25 cellular contexts compared by ENCODE assay signal in the genomic region with DNA sequence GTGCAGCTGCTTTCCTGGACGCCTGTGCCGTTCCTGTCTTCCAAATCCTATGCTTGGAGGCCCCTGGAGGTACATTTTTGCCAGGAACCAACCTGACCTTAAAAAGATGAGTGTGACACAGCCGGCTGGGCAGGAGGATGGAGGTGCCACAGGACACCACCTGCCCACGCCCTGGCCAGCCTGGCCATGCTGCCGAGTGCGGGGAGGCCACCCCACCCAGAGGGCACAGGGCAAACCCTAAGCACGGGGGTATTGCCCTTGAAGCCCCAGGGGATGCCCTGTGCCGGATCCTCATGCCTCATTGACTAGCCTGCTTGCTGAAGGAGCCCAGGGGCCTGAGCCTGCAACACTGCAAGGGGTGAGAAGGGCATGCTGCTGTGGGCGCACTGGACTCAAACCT. TPM values are rescaled to one million over a fixed set of nuclear protein-coding genes. Genes with fewer than 3 reads are reported as not detected.
DNase-seq lines count a peak whose midpoint lies in the region; ATAC-seq, FAIRE-seq and TF ChIP-seq lines count a peak whose summit lies in the region.
"Had no signal": no experiment of that assay in that cellular context is flagged by ENCODE, and none has a peak within 500 bp of the region (broad histone marks: within the 10 kb centered on the region; RNA-seq: fewer than 3 reads in every experiment).

No MANE protein-coding gene starts in this region.

- WGBS in K562 (ENCODE audit: insufficient coverage, low coverage, missing lambda C conversion rate) = 89% methylated on average over 9 of the region's 9 CpGs

- TF ChIP-seq POLR2A in K562 (conservative IDR thresholded peaks at IDR 0.05) = no peak

- H3K27me3 Mint-ChIP-seq in activated naive CD4-positive, alpha-beta T cell treated with anti-CD3 and anti-CD28 coated beads, Interleukin-2, amount 10 ng/mL, durations not matched to agents 7 days and 5 days = no peaks in the 10 kb centered on the region
- H3K27me3 Mint-ChIP-seq: CD4-positive, alpha-beta T cell; CD8-positive, alpha-beta memory T cell had no signal

- H3K4me1 Mint-ChIP-seq in activated naive CD4-positive, alpha-beta T cell treated with anti-CD3 and anti-CD28 coated beads, Interleukin-2, amount 10 ng/mL, durations not matched to agents 7 days and 5 days = no peaks in the 10 kb centered on the region
- H3K4me1 Mint-ChIP-seq: CD14-positive monocyte; CD8-positive, alpha-beta memory T cell had no signal

- no peak for DNase-seq in activated naive CD4-positive, alpha-beta T cell treated with anti-CD3 and anti-CD28 coated beads, Interleukin-2, amount 50 U/mL, for 72 hours (ENCODE audit: low spot score in 2 of 2)
- DNase-seq in activated naive CD4-positive, alpha-beta T cell treated with anti-CD3 and anti-CD28 coated beads, Interleukin-2, amount 10 ng/mL, durations not matched to agents 7 days and 5 days = no peak
- DNase-seq in RWPE1 (ENCODE audit: low spot score) (no peak), K562 (ENCODE audit: extremely low read depth in 1 of 4, low spot score in 3 of 4) (no peak), T1000 (lab: John Stamatoyannopoulos, UW) (no peak)
- DNase-seq: 8988T; ACHN; AML-193; CD4-positive, alpha-beta T cell; CD8-positive, alpha-beta memory T cell; DMS 273 treated with DMSO at 0.1 percent for 48 hours; DMS79; EL; GDM1; H9 had no signal

- peak overlapping the region; percentile 37 to 60 for H3K27ac Mint-ChIP-seq in activated naive CD4-positive, alpha-beta T cell treated with anti-CD3 and anti-CD28 coated beads, Interleukin-2, amount 50 U/mL, for 72 hours
- no peak overlapping the region for H3K27ac Mint-ChIP-seq in activated naive CD4-positive, alpha-beta T cell treated with anti-CD3 and anti-CD28 coated beads, Interleukin-2, amount 10 ng/mL, durations not matched to agents 7 days and 5 days
- H3K27ac Mint-ChIP-seq: CD4-positive, alpha-beta T cell; CD8-positive, alpha-beta memory T cell; GM23338 had no signal

- H3K36me3 ChIP-seq in BLaER1 (peaks cover 66% of the 10 kb centered on the region), K562 (ENCODE audit: control insufficient read depth, insufficient read depth, low read length) (peaks cover 61% of the 10 kb centered on the region; the same call in 2 of the 3 replicates)

- peaks cover 3% of the 10 kb centered on the region for H3K9me1 ChIP-seq in K562 (ENCODE audit: control insufficient read depth, insufficient read depth, low read length)

- CTCF ChIA-PET in activated naive CD4-positive, alpha-beta T cell treated with anti-CD3 and anti-CD28 coated beads, Interleukin-2, amount 10 ng/mL, durations not matched to agents 7 days and 5 days (lab: Charles Lee) = interaction anchor here (1.0 to 7.0 kb wide), 3 partner anchors 61 to 101 kb away, joined by 3 to 63 read pairs (median 4); no protein-coding TSS in a partner anchor
- CTCF ChIA-PET in RWPE1 (lab: Yijun Ruan, JAX) = interaction anchor here (1.1 to 5.8 kb wide), 2 partner anchors 67 to 69 kb away, joined by 5 to 56 read pairs; no protein-coding TSS in a partner anchor
- CTCF ChIA-PET in K562 (lab: Yijun Ruan, JAX; ENCODE audit: low intra/inter-chr PET ratio) = interaction anchor here (1.0 kb wide), 1 partner anchor 97 kb away, joined by 3 read pairs; no protein-coding TSS in a partner anchor

- H3K4me1 ChIP-seq in BLaER1 (peaks cover 45% of the 10 kb centered on the region), K562 (replicated peaks in 1 of 2; ENCODE audit: control insufficient read depth in 2 of 2, insufficient read depth in 2 of 2, low read length in 2 of 2) (peaks cover 0 to 24% of the 10 kb centered on the region in 2 experiments; a peak in 2 of 5 replicates)
- H3K4me1 ChIP-seq: A549 had no signal

- BruUV-seq in K562 (replicated peaks; lab: Mats Ljungman, UMichigan) = TSS peak; percentile 31

- H3K4me3 Mint-ChIP-seq in activated naive CD4-positive, alpha-beta T cell treated with anti-CD3 and anti-CD28 coated beads, Interleukin-2, amount 10 ng/mL, durations not matched to agents 7 days and 5 days = no peak overlapping the region
- H3K4me3 Mint-ChIP-seq: CD14-positive monocyte; CD4-positive, alpha-beta T cell; CD8-positive, alpha-beta memory T cell; GM23338; H9 had no signal

- H3K27me3 ChIP-seq in BLaER1 = no peaks in the 10 kb centered on the region
- no peaks in the 10 kb centered on the region for H3K27me3 ChIP-seq in K562 (ENCODE audit: control insufficient read depth in 2 of 2, insufficient read depth in 2 of 2, low read length in 2 of 2)

- 0 out of 2 replicates have a peak overlapping the region, but pooled peaks have one; percentile 28 for H3K4me3 ChIP-seq in BLaER1
- H3K4me3 ChIP-seq in K562 = no peak overlapping the region
- H3K4me3 ChIP-seq: A549, GM12878, GM23338 had no signal

- H3K9me3 Mint-ChIP-seq in activated naive CD4-positive, alpha-beta T cell treated with anti-CD3 and anti-CD28 coated beads, Interleukin-2, amount 50 U/mL, for 72 hours = no peaks in the 10 kb centered on the region
- H3K9me3 Mint-ChIP-seq in activated naive CD4-positive, alpha-beta T cell treated with anti-CD3 and anti-CD28 coated beads, Interleukin-2, amount 10 ng/mL, durations not matched to agents 7 days and 5 days = no peaks in the 10 kb centered on the region
- H3K9me3 Mint-ChIP-seq: CD14-positive monocyte; CD4-positive, alpha-beta T cell; CD8-positive, alpha-beta memory T cell; GM23338; H9 had no signal

- in situ Hi-C loops in K562 (cut with MboI) = loop anchor here (5.0 kb wide), 1 partner anchor 71 kb away; no protein-coding TSS in a partner anchor

- H3K27ac ChIP-seq in BLaER1 (peak overlapping the region; percentile 2; the same call in 1 of the 2 replicates), RWPE1 (peak overlapping the region; percentile 91), K562 (ENCODE audit: extremely low read depth, low read depth, low read length) (no peak overlapping the region)
- H3K27ac ChIP-seq: A549 had no signal

- POLR2A ChIA-PET in RWPE1 (lab: Yijun Ruan, JAX; ENCODE audit: low non-redundant PET) (no interaction called here), K562 (lab: Yijun Ruan, JAX) (no interaction called here)

- no peaks in the 10 kb centered on the region for H3K79me2 ChIP-seq in K562 (ENCODE audit: control insufficient read depth, insufficient read depth, low read length)

- intact Hi-C loops in K562 (cut with micrococcal nuclease) = loop anchor here (5.0 kb wide), 2 partner anchors 84 to 99 kb away; no protein-coding TSS in a partner anchor

- H3K4me2 ChIP-seq in BLaER1 (peak overlapping the region; percentile 81), K562 (ENCODE audit: insufficient read depth, low read length) (no peak overlapping the region)
- H3K4me2 ChIP-seq: A549, GM23338 had no signal

- H3K9ac ChIP-seq in BLaER1 (peak overlapping the region; percentile 2; the same call in 1 of the 2 replicates), K562 (ENCODE audit: insufficient read depth in 1 of 2, low read depth in 2 of 2, low read length in 2 of 2) (no peak overlapping the region)

- TF ChIP-seq RAD21 in K562 (CRISPR knock-in tag; conservative IDR thresholded peaks at IDR 0.05 in 1 of 2, IDR thresholded peaks at IDR 0.05 in 1 of 2) = no peak

- TF ChIP-seq EP300 in K562 (IDR thresholded peaks at IDR 0.05; ENCODE audit: low read length) = no peak

- FAIRE-seq in K562 (lab: Jason Lieb, UNC) = no peak
- FAIRE-seq: A549, D721Med, GM12878, GM19239 had no signal

- no peak overlapping the region for H2AFZ ChIP-seq in K562 (ENCODE audit: low read depth, low read length)
- H2AFZ ChIP-seq: GM23338 had no signal

- TF ChIP-seq CTCF in RWPE1 (conservative IDR thresholded peaks at IDR 0.05; ENCODE audit: low read depth) (no peak), K562 (IDR thresholded peaks at IDR 0.05 in 2 of 3, conservative IDR thresholded peaks at IDR 0.05 in 1 of 3; ENCODE audit: insufficient read depth in 2 of 3, low read depth in 1 of 3, low read length in 3 of 3) (no peak)

- H3K9me3 ChIP-seq in BLaER1 (no peaks in the 10 kb centered on the region), K562 (replicated peaks; ENCODE audit: control insufficient read depth, insufficient read depth, low read depth, low read length) (no peaks in the 10 kb centered on the region)
- H3K9me3 ChIP-seq: A549 had no signal

- no peaks in the 10 kb centered on the region for H3K36me3 Mint-ChIP-seq in activated naive CD4-positive, alpha-beta T cell treated with anti-CD3 and anti-CD28 coated beads, Interleukin-2, amount 50 U/mL, for 72 hours
- H3K36me3 Mint-ChIP-seq in activated naive CD4-positive, alpha-beta T cell treated with anti-CD3 and anti-CD28 coated beads, Interleukin-2, amount 10 ng/mL, durations not matched to agents 7 days and 5 days = peaks cover 19% of the 10 kb centered on the region

- ATAC-seq in activated naive CD4-positive, alpha-beta T cell treated with anti-CD3 and anti-CD28 coated beads, Interleukin-2, amount 50 U/mL, for 72 hours = no peak
- ATAC-seq in K562 = no peak
- ATAC-seq in HG02852 (IDR thresholded peaks at IDR 0.05; ENCODE audit: unreplicated experiment) = no peak
- no peak for ATAC-seq in GM21576 (IDR thresholded peaks at IDR 0.05; ENCODE audit: unreplicated experiment)
- ATAC-seq: A549, GM23338, HCT116 had no signal

- H4K20me1 ChIP-seq in BLaER1 = peaks cover 83% of the 10 kb centered on the region
- no peaks in the 10 kb centered on the region; the same call in 1 of the 2 replicates for H4K20me1 ChIP-seq in K562 (replicated peaks; ENCODE audit: control insufficient read depth, insufficient read depth, low read length)

RNA-seq across cellular contexts. Expression of a gene that starts 20.1 kb away (rescaled TPM):
- total RNA-seq in activated naive CD4-positive, alpha-beta T cell treated with anti-CD3 and anti-CD28 coated beads, Interleukin-2, amount 50 U/mL, for 72 hours = under 1 TPM in 1 of 2 donors, not detected in 1; 0.12 TPM
- total RNA-seq in K562 (2011; cell fraction: chromatin; rRNA removed; ENCODE audit: low replicate concordance) = 54.4 and 166 TPM in 2 replicates
- 200 and 208 TPM in 2 replicates for total RNA-seq in K562 (2011; cell fraction: nucleolus; rRNA removed)
- total RNA-seq in K562 (2011; cell fraction: nucleoplasm; rRNA removed) = 76.8 and 80.7 TPM in 2 replicates
- total RNA-seq in K562 (2014; rRNA removed) (39.9 and 43.8 TPM in 2 replicates), K562 (2014; rRNA removed; fragmentation: Illumina TruSeq; extraction: Trizol) (6.3 and 6.5 TPM in 2 replicates), K562 (2015; rRNA removed; fragmentation: Illumina TruSeq; extraction: Trizol) (12.7 and 14.1 TPM in 2 replicates), K562 (2021) (47.8 and 60.4 TPM in 2 replicates)
- polyA plus RNA-seq in K562 (2011; rRNA removed) (20.4 and 21.7 TPM in 2 replicates), K562 (2014; fragmentation: Illumina TruSeq; extraction: Trizol) (8.4 and 22.9 TPM in 2 replicates), K562 (2014; fragmentation: Nextera tagmentation; extraction: Ambion mirVana) (1 to 10 TPM; 1.2 to 1.7 TPM), K562 (2014; rRNA removed) (48.9 and 51.5 TPM in 2 replicates)
- polyA plus RNA-seq in K562 (2011; cell fraction: cytosol; rRNA removed) = 18.7 and 54.2 TPM in 2 replicates
- 176 and 334 TPM in 2 replicates for polyA plus RNA-seq in K562 (2011; cell fraction: nucleus; rRNA removed)
- polyA plus RNA-seq in K562 (2012) = 15.0 and 22.4 TPM in 2 replicates
- polyA minus RNA-seq in K562 (2011; rRNA and poly(A)+ RNA removed) = 3.9 and 9.3 TPM in 2 replicates
- 30.2 and 37.6 TPM in 2 replicates for polyA minus RNA-seq in K562 (2011; cell fraction: cytosol; rRNA and poly(A)+ RNA removed)
- polyA minus RNA-seq in K562 (2011; cell fraction: nucleus; rRNA and poly(A)+ RNA removed) = 59.1 and 74.0 TPM in 2 replicates
- polyA plus RNA-seq: CD14-positive monocyte; CD8-positive, alpha-beta memory T cell had no signal

RNA-seq across cellular contexts. Expression of a gene that starts 42.7 kb away (rescaled TPM):
- total RNA-seq in activated naive CD4-positive, alpha-beta T cell treated with anti-CD3 and anti-CD28 coated beads, Interleukin-2, amount 50 U/mL, for 72 hours = 10 to 100 TPM; 28.3 to 45.2 TPM
- 127 and 320 TPM in 2 replicates for total RNA-seq in K562 (2011; cell fraction: chromatin; rRNA removed; ENCODE audit: low replicate concordance)
- total RNA-seq in K562 (2011; cell fraction: nucleolus; rRNA removed) = 226 and 230 TPM in 2 replicates
- total RNA-seq in K562 (2011; cell fraction: nucleoplasm; rRNA removed) = 127 and 144 TPM in 2 replicates
- 99.1 and 118 TPM in 2 replicates for total RNA-seq in K562 (2014; rRNA removed)
- 26.9 and 33.1 TPM in 2 replicates for total RNA-seq in K562 (2014; rRNA removed; fragmentation: Illumina TruSeq; extraction: Trizol)
- 48.3 and 49.6 TPM in 2 replicates for total RNA-seq in K562 (2015; rRNA removed; fragmentation: Illumina TruSeq; extraction: Trizol)
- 105 and 109 TPM in 2 replicates for total RNA-seq in K562 (2021)
- polyA plus RNA-seq in K562 (2011; rRNA removed) = 28.3 and 38.6 TPM in 2 replicates
- polyA plus RNA-seq in K562 (2011; cell fraction: cytosol; rRNA removed) = 25.3 and 48.8 TPM in 2 replicates
- polyA plus RNA-seq in K562 (2011; cell fraction: nucleus; rRNA removed) = 122 and 226 TPM in 2 replicates
- 34.0 and 53.2 TPM in 2 replicates for polyA plus RNA-seq in K562 (2012)
- polyA plus RNA-seq in K562 (2014; fragmentation: Illumina TruSeq; extraction: Trizol) = 35.0 and 44.2 TPM in 2 replicates
- polyA plus RNA-seq in K562 (2014; fragmentation: Nextera tagmentation; extraction: Ambion mirVana) = 1 to 10 TPM; 3.9 to 5.6 TPM
- polyA plus RNA-seq in K562 (2014; rRNA removed) = 67.7 and 72.0 TPM in 2 replicates
- polyA minus RNA-seq in K562 (2011; rRNA and poly(A)+ RNA removed) = 43.8 and 47.1 TPM in 2 replicates
- polyA minus RNA-seq in K562 (2011; cell fraction: cytosol; rRNA and poly(A)+ RNA removed) = 67.2 and 76.8 TPM in 2 replicates
- 76.1 and 82.1 TPM in 2 replicates for polyA minus RNA-seq in K562 (2011; cell fraction: nucleus; rRNA and poly(A)+ RNA removed)

RNA-seq across cellular contexts. Expression of a gene that starts 58.0 kb away (rescaled TPM):
- 100 to 1,000 TPM; 233 to 254 TPM for total RNA-seq in activated naive CD4-positive, alpha-beta T cell treated with anti-CD3 and anti-CD28 coated beads, Interleukin-2, amount 50 U/mL, for 72 hours
- total RNA-seq in K562 (2011; cell fraction: chromatin; rRNA removed; ENCODE audit: low replicate concordance) = 289 and 389 TPM in 2 replicates
- total RNA-seq in K562 (2011; cell fraction: nucleolus; rRNA removed) = 139 and 156 TPM in 2 replicates
- total RNA-seq in K562 (2011; cell fraction: nucleoplasm; rRNA removed) = 199 and 236 TPM in 2 replicates
- total RNA-seq in K562 (2014; rRNA removed) = 51.8 and 60.7 TPM in 2 replicates
- total RNA-seq in K562 (2014; rRNA removed; fragmentation: Illumina TruSeq; extraction: Trizol) = 76.3 and 81.4 TPM in 2 replicates
- total RNA-seq in K562 (2015; rRNA removed; fragmentation: Illumina TruSeq; extraction: Trizol) = 55.7 and 58.8 TPM in 2 replicates
- total RNA-seq in K562 (2021) = 112 and 126 TPM in 2 replicates
- 48.5 and 59.2 TPM in 2 replicates for polyA plus RNA-seq in K562 (2011; rRNA removed)
- 29.9 and 35.2 TPM in 2 replicates for polyA plus RNA-seq in K562 (2011; cell fraction: cytosol; rRNA removed)
- polyA plus RNA-seq in K562 (2011; cell fraction: nucleus; rRNA removed) = 134 and 155 TPM in 2 replicates
- polyA plus RNA-seq in K562 (2012) = 52.3 and 53.7 TPM in 2 replicates
- polyA plus RNA-seq in K562 (2014; fragmentation: Illumina TruSeq; extraction: Trizol) = 62.7 and 74.1 TPM in 2 replicates
- 1 to 10 TPM; 6.4 to 9.7 TPM for polyA plus RNA-seq in K562 (2014; fragmentation: Nextera tagmentation; extraction: Ambion mirVana)
- polyA plus RNA-seq in K562 (2014; rRNA removed) = 53.5 and 58.5 TPM in 2 replicates
- 106 and 124 TPM in 2 replicates for polyA minus RNA-seq in K562 (2011; rRNA and poly(A)+ RNA removed)
- 58.0 and 70.8 TPM in 2 replicates for polyA minus RNA-seq in K562 (2011; cell fraction: cytosol; rRNA and poly(A)+ RNA removed)
- polyA minus RNA-seq in K562 (2011; cell fraction: nucleus; rRNA and poly(A)+ RNA removed) = 57.1 and 96.7 TPM in 2 replicates

Comparison
In these comparisons a context has a peak if more than half of its experiments do, and no peak if none do; other contexts are left out.
1. RNA of a gene that starts 20.1 kb away (total RNA-seq): 6.3 to 208 TPM in K562; 0.12 TPM in activated naive CD4-positive, alpha-beta T cell treated with anti-CD3 and anti-CD28 coated beads, Interleukin-2, amount 50 U/mL, for 72 hours; every median in the first group is over 4 times any median in the second.